In genomic region chr3:183466575-183466974, GRCh38 we compare ENCODE assay signal across 32 cellular contexts.
"Had no signal": no experiment of that assay in that cellular context is flagged by ENCODE, and none has a peak within 500 bp of the region (broad histone marks: within the 10 kb centered on the region; RNA-seq: fewer than 3 reads in every experiment).

No MANE protein-coding gene starts in this region.

- DNase-seq: activated CD4-positive, alpha-beta T cell treated with anti-CD3 and anti-CD28 coated beads for 36 hours; activated CD4-positive, alpha-beta T cell treated with anti-CD3 and anti-CD28 coated beads, Interleukin-2, amount 10 ng/mL, durations not matched to agents 7 days and 5 days; activated CD4-positive, alpha-beta T cell treated with anti-CD3 and anti-CD28 coated beads, Interleukin-2, amount 50 U/mL, for 48 hours; activated CD8-positive, alpha-beta T cell treated with anti-CD3 and anti-CD28 coated beads, Interleukin-2, amount 10 ng/mL, durations not matched to agents 7 days and 5 days; activated gamma-delta T cell; activated naive CD4-positive, alpha-beta T cell treated with anti-CD3 and anti-CD28 coated beads for 36 hours; activated T-cell treated with anti-CD3 and anti-CD28 coated beads, Interleukin-2, amount 50 U/mL, for 24 hours; adrenal gland; body of pancreas; Kasumi-1; MG63; NCI-H1048; NCI-H1105 treated with DMSO at 0.1 percent for 48 hours; NCI-H1436; NCI-H1694 treated with DMSO at 0.1 percent for 48 hours; NCI-H2029; NCI-H2227 treated with DMSO at 0.1 percent for 48 hours; NCI-H446; NCI-H510A treated with DMSO at 0.1 percent for 48 hours; NCI-H748 treated with DMSO at 0.1 percent for 48 hours; NK-92 treated with Interleukin-12 subunit alpha and Interleukin-12 subunit beta, amount 100 ng/mL, for 24 hours; PC-3; Peyer's patch; RPMI8226; SHP77 treated with DMSO at 0.1 percent for 48 hours; SK-N-SH had no signal

- H3K4me3 ChIP-seq: adrenal gland, body of pancreas, breast epithelium, MG63, Peyer's patch, SJSA1 had no signal

- H3K9me3 ChIP-seq: adrenal gland, body of pancreas, breast epithelium, MG63, Peyer's patch, SJSA1, SK-N-SH had no signal

- H3K4me2 ChIP-seq: SK-N-SH had no signal

- H3K9ac ChIP-seq: SK-N-SH had no signal

- H3K27me3 ChIP-seq: adrenal gland, body of pancreas, breast epithelium, Peyer's patch, SJSA1 had no signal

- ATAC-seq: activated CD4-positive, alpha-beta T cell treated with anti-CD3 and anti-CD28 coated beads for 36 hours; activated CD4-positive, CD25-positive, alpha-beta regulatory T cell treated with anti-CD3 and anti-CD28 coated beads, Interleukin-2, amount 50 U/mL, for 24 hours; activated CD8-positive, alpha-beta T cell treated with anti-CD3 and anti-CD28 coated beads, Interleukin-2, amount 10 ng/mL, durations not matched to agents 7 days and 5 days; activated naive CD4-positive, alpha-beta T cell treated with anti-CD3 and anti-CD28 coated beads, Interleukin-2, amount 50 U/mL, for 72 hours; body of pancreas; PC-3; WTC11 had no signal

- FAIRE-seq: astrocyte had no signal

- H3K36me3 ChIP-seq: adrenal gland, breast epithelium, MG63, Peyer's patch, SJSA1 had no signal

- H3K4me1 ChIP-seq: breast epithelium had no signal

- H3K27ac ChIP-seq: adrenal gland, body of pancreas, breast epithelium, Peyer's patch, SJSA1 had no signal
